ENCODE assay signal across 8 cellular contexts in genomic region chr6:37182736-37183590, GRCh38. TPM values are rescaled to one million over a fixed set of nuclear protein-coding genes. Genes with fewer than 3 reads are reported as not detected.
A peak's percentile ranks its signal among the peaks of the same experiment; 100 is the strongest.
DNase-seq lines count a peak whose midpoint lies in the region; ATAC-seq and TF ChIP-seq lines count a peak whose summit lies in the region.

No MANE protein-coding gene starts in this region.

- H3K9me3 Mint-ChIP-seq in type B pancreatic cell: no peaks in the 10 kb centered on the region

- ATAC-seq in Right ventricle myocardium inferior: peak; percentile 77
- ATAC-seq in lung (ENCODE audit: insufficient read depth, low FRiP score): peak; percentile 79
- peak; percentile 93 for ATAC-seq in upper lobe of right lung

- DNase-seq in Right ventricle myocardium inferior (ENCODE audit: missing footprints): no peak
- no peak for DNase-seq in right atrium auricular region (ENCODE audit: low spot score)
- peak; percentile 50 for DNase-seq in activated T-helper 1 cell treated with Interleukin-2 at 50 U/mL for 16 hours (ENCODE audit: low read depth)
- peak; percentile 49 for DNase-seq in lung (ENCODE audit: low spot score)
- no peak for DNase-seq in upper lobe of right lung
- DNase-seq in type B pancreatic cell (ENCODE audit: extremely low spot score, unreplicated experiment): no peak
- DNase-seq in HEK293T (ENCODE audit: extremely low spot score): no peak
- DNase-seq in NCI-H524 treated with DMSO at 0.1 percent for 48 hours (lab: John Stamatoyannopoulos, UW): no peak

- no peaks in the 10 kb centered on the region for H3K9me3 ChIP-seq in right atrium auricular region
- no peaks in the 10 kb centered on the region for H3K9me3 ChIP-seq in lung (ENCODE audit: control insufficient read depth in 2 of 2, insufficient read depth in 1 of 2, low read length in 1 of 2)
- H3K9me3 ChIP-seq in upper lobe of right lung: no peaks in the 10 kb centered on the region

- CTCF ChIA-PET in HEK293T (lab: Yijun Ruan, JAX): interaction anchor here (1.1 kb wide), 1 partner anchor 165 kb away, joined by 3 read pairs; no protein-coding TSS in a partner anchor

- H3K4me1 ChIP-seq in right atrium auricular region: no peaks in the 10 kb centered on the region
- peaks cover 0 to 6% of the 10 kb centered on the region in 2 donors for H3K4me1 ChIP-seq in lung (ENCODE audit: control insufficient read depth in 2 of 2, insufficient read depth in 2 of 2, low read length in 2 of 2)
- peaks cover 23% of the 10 kb centered on the region for H3K4me1 ChIP-seq in upper lobe of right lung

- TF ChIP-seq CTCF in right atrium auricular region (IDR thresholded peaks at IDR 0.05): no peak
- no peak for TF ChIP-seq CTCF in lung (IDR thresholded peaks at IDR 0.05; ENCODE audit: control extremely low read depth, extremely low read depth)
- TF ChIP-seq CTCF in upper lobe of right lung (IDR thresholded peaks at IDR 0.05): no peak
- TF ChIP-seq CTCF in type B pancreatic cell (conservative IDR thresholded peaks at IDR 0.05): no peak

- H3K4me3 ChIP-seq in right atrium auricular region (no peak overlapping the region), lung (no peak overlapping the region), upper lobe of right lung (no peak overlapping the region)

- H3K27ac ChIP-seq in right atrium auricular region (no peak overlapping the region), lung (ENCODE audit: low read depth in 1 of 2, low read length in 1 of 2) (peak overlapping the region in 1 of 2 donors; percentile 83), upper lobe of right lung (peak overlapping the region; percentile 66)

- no peak overlapping the region for H3K4me3 Mint-ChIP-seq in type B pancreatic cell

- POLR2A ChIA-PET in HEK293T (lab: Yijun Ruan, JAX): interaction anchor here (0.6 kb wide), 1 partner anchor 12 kb away, joined by 3 read pairs; no protein-coding TSS in a partner anchor

- intact Hi-C loops in Right ventricle myocardium inferior (cut with DNase I) (no loop called here), upper lobe of right lung (cut with DNase I) (no loop called here)

- no peaks in the 10 kb centered on the region for H3K36me3 ChIP-seq in right atrium auricular region
- no peaks in the 10 kb centered on the region for H3K36me3 ChIP-seq in lung (ENCODE audit: control insufficient read depth in 2 of 2, insufficient read depth in 2 of 2, low read length in 2 of 2)
- H3K36me3 ChIP-seq in upper lobe of right lung: no peaks in the 10 kb centered on the region

- no peak overlapping the region for H3K27ac Mint-ChIP-seq in type B pancreatic cell

- WGBS in lung, 2 donors: 56 to 72% methylated on average over 8 of the region's 8 CpGs

- no peaks in the 10 kb centered on the region for H3K36me3 Mint-ChIP-seq in type B pancreatic cell

- peaks cover 5% of the 10 kb centered on the region for H3K27me3 Mint-ChIP-seq in type B pancreatic cell

- no peaks in the 10 kb centered on the region for H3K4me1 Mint-ChIP-seq in type B pancreatic cell (ENCODE audit: unreplicated experiment)

- H3K27me3 ChIP-seq in right atrium auricular region: no peaks in the 10 kb centered on the region
- H3K27me3 ChIP-seq in lung (ENCODE audit: control insufficient read depth, insufficient read depth): no peaks in the 10 kb centered on the region
- no peaks in the 10 kb centered on the region for H3K27me3 ChIP-seq in upper lobe of right lung

TF ChIP-seq in HEK293T, 16 proteins besides CTCF, POLR2A, EP300 and RAD21:
- TF ChIP-seq CTBP1 (IDR thresholded peaks at IDR 0.05; ENCODE audit: borderline replicate concordance): no peak
- TF ChIP-seq HDGF (IDR thresholded peaks at IDR 0.05; ENCODE audit: borderline replicate concordance): no peak
- TF ChIP-seq SP1 (IDR thresholded peaks at IDR 0.05): no peak
- no peak for TF ChIP-seq PKNOX1 (IDR thresholded peaks at IDR 0.05)
- no peak for TF ChIP-seq NFRKB (IDR thresholded peaks at IDR 0.05)
- no peak for TF ChIP-seq FOXM1 (IDR thresholded peaks at IDR 0.05; ENCODE audit: borderline replicate concordance)
- TF ChIP-seq BHLHE40 (IDR thresholded peaks at IDR 0.05; ENCODE audit: borderline replicate concordance): no peak
- TF ChIP-seq ELF4 (IDR thresholded peaks at IDR 0.05): no peak
- TF ChIP-seq LEF1 (IDR thresholded peaks at IDR 0.05; ENCODE audit: borderline replicate concordance): no peak
- no peak for TF ChIP-seq SUZ12 (IDR thresholded peaks at IDR 0.05)
- no peak for TF ChIP-seq ZNF384 (IDR thresholded peaks at IDR 0.05)
- no peak for TF ChIP-seq FOXA1 (IDR thresholded peaks at IDR 0.05)
- TF ChIP-seq L3MBTL2 (conservative IDR thresholded peaks at IDR 0.05): no peak
- no peak for TF ChIP-seq TARDBP (IDR thresholded peaks at IDR 0.05)
- no peak for TF ChIP-seq ARNT (IDR thresholded peaks at IDR 0.05)
- TF ChIP-seq FOXK2 (IDR thresholded peaks at IDR 0.05): no peak

RNA-seq across cellular contexts. Expression of gene PIM1, which starts 13.0 kb away (rescaled TPM):
- total RNA-seq in Right ventricle myocardium inferior (27.8 TPM), right atrium auricular region (10 to 100 TPM; 28.0 to 46.2 TPM), lung (10 to 100 TPM; 43.2 to 56.2 TPM), upper lobe of right lung (55.3 TPM), type B pancreatic cell (ENCODE audit: low replicate concordance) (41.5 and 74.2 TPM in 2 replicates)
- 100 to 1,000 TPM in 1 of 2 donors, 10 to 100 TPM in 1; 47.7 to 108 TPM for polyA plus RNA-seq in lung

Comparison
In these comparisons a context has a peak if more than half of its experiments do, and no peak if none do; other contexts are left out.
1. DNase-seq: peak in activated T-helper 1 cell treated with Interleukin-2 at 50 U/mL for 16 hours (single experiment) and lung (single experiment); none in Right ventricle myocardium inferior (single experiment), right atrium auricular region (single experiment), upper lobe of right lung (single experiment), type B pancreatic cell (single experiment), HEK293T (single experiment) and NCI-H524 treated with DMSO at 0.1 percent for 48 hours (single experiment).
2. Peak in every context shown above with its lines, with median percentiles within 50 percentile points of each other: ATAC-seq.